In the genomic region with DNA sequence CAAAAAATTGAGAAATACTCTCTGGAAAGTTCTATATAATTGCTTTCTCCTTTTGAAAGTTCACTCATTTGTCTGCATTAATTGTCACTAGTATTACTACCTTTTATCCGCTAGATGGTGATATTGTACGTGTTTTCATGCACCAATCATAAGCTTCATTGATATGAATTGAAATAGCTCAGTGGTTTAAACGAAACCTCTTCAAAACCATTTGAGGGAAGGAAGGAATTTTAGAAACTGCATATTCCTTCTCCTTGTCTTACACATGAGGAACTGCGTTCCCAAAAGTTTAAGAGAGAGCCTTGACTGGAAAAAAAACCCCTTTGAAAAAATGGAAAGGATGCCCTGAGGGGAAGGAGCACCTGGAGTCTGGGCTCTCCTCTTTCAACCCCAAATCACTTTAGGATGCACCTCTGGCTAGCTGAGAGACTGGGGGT, we compare ENCODE assay signal across 7 cellular contexts.
DNase-seq lines count a peak whose midpoint lies in the region; ATAC-seq and TF ChIP-seq lines count a peak whose summit lies in the region.

No MANE protein-coding gene starts in this region.

- intact Hi-C loops in ovary (cut with DNase I): no loop called here

- no peak for TF ChIP-seq POLR2A in ovary (IDR thresholded peaks at IDR 0.05)

- TF ChIP-seq EP300 in ovary (IDR thresholded peaks at IDR 0.05): no peak

- H3K4me3 ChIP-seq in ovary: no peak overlapping the region

- ATAC-seq in GM19467 (IDR thresholded peaks at IDR 0.05; ENCODE audit: unreplicated experiment) (peak; percentile 79), HG03558 (IDR thresholded peaks at IDR 0.05; ENCODE audit: extremely low read depth, unreplicated experiment) (peak; percentile 73)

- peaks cover 4% of the 10 kb centered on the region for H3K4me1 ChIP-seq in ovary (ENCODE audit: insufficient read depth)

- H3K9me3 ChIP-seq in ovary: no peaks in the 10 kb centered on the region

- H3K27me3 ChIP-seq in ovary: no peaks in the 10 kb centered on the region

- WGBS in ovary, 3 donors: 0 to 4% (median 2%) methylated on average over 4 of the region's 4 CpGs

- H3K36me3 ChIP-seq in ovary: no peaks in the 10 kb centered on the region

- peak; percentile 30 to 41 (median 33) for TF ChIP-seq CTCF in ovary (IDR thresholded peaks at IDR 0.05)

- H3K27ac ChIP-seq in ovary: no peak overlapping the region

- DNase-seq in GM03348 (ENCODE audit: low spot score) (peak; percentile 67), SK-N-DZ (ENCODE audit: low spot score) (peak; percentile 60), fibroblast of gingiva (ENCODE audit: low read depth) (peak; percentile 16), ovary (no peak), NCI-H128 (lab: John Stamatoyannopoulos, UW; ENCODE audit: unreplicated experiment) (no peak)

Comparison
In these comparisons a context has a peak if more than half of its experiments do, and no peak if none do; other contexts are left out.
1. DNase-seq: peak in GM03348 (single experiment), SK-N-DZ (single experiment) and fibroblast of gingiva (single experiment); none in ovary (0 of 5) and NCI-H128 (single experiment).